19 cellular contexts compared by ENCODE assay signal in the genomic region with DNA sequence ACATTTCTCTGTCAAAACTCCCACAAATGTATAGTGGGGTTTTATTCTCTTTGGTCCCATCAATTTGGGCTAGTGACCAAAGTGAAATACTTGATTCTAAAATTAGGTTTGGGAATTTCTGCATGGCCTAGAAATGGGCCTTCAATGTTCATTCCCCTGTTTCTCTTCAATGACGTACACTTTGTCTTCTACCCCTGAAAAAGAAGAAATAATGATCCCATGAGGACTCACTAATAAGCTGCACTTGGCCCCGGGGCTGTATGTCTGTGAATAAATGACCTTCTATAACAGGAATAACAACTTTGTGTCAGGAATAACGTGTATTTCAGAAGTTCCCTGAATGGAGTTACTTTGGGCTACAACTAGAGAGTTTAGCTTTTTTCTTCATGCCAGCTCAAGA. TPM values are rescaled to one million over a fixed set of nuclear protein-coding genes. Genes with fewer than 3 reads are reported as not detected.
"Had no signal": no experiment of that assay in that cellular context is flagged by ENCODE, and none has a peak within 500 bp of the region (broad histone marks: within the 10 kb centered on the region; RNA-seq: fewer than 3 reads in every experiment).

No MANE protein-coding gene starts in this region.

- H3K36me3 ChIP-seq: esophagus muscularis mucosa, gastroesophageal sphincter, lower lobe of right lung, upper lobe of right lung had no signal

- H3K9me3 ChIP-seq: esophagus muscularis mucosa, gastroesophageal sphincter, lower lobe of right lung, upper lobe of right lung had no signal

- H3K4me1 ChIP-seq: esophagus muscularis mucosa, gastroesophageal sphincter, lower lobe of right lung, upper lobe of right lung had no signal

- H3K27ac ChIP-seq: epithelial cell of prostate, esophagus muscularis mucosa, gastroesophageal sphincter, lower lobe of right lung, upper lobe of right lung had no signal

- H3K27me3 ChIP-seq: esophagus muscularis mucosa, gastroesophageal sphincter, upper lobe of right lung had no signal

- DNase-seq: effector memory CD8-positive, alpha-beta T cell; glutamatergic neuron; hypothalamus; kidney glomerular epithelial cell; lower lobe of right lung; naive thymus-derived CD4-positive, alpha-beta T cell; nephron progenitor cell; small intestine; stimulated activated CD4-positive, alpha-beta T cell treated with anti-CD3 and anti-CD28 coated beads, Interleukin-2, amount 100 ng/mL, for 48 hours; stimulated activated naive CD4-positive, alpha-beta T cell treated with Interleukin-2 at 50 U/mL for 16 hours; upper lobe of right lung had no signal

- ATAC-seq: effector memory CD8-positive, alpha-beta T cell; gastroesophageal sphincter; left lobe of liver; naive thymus-derived CD4-positive, alpha-beta T cell had no signal

- H3K4me3 ChIP-seq: esophagus muscularis mucosa, gastroesophageal sphincter, lower lobe of right lung, upper lobe of right lung had no signal

RNA-seq across cellular contexts. Expression of gene OR6B1, which starts 20.2 kb away (rescaled TPM):
- total RNA-seq: bronchial epithelial cell; esophagus muscularis mucosa; fibroblast of villous mesenchyme; gastroesophageal sphincter; left lobe of liver; lower lobe of right lung; naive thymus-derived CD4-positive, alpha-beta T cell; omental fat pad; right cardiac atrium; upper lobe of right lung had no signal

RNA-seq across cellular contexts. Expression of gene OR2A5, which starts 28.4 kb away (rescaled TPM):
- total RNA-seq: bronchial epithelial cell; esophagus muscularis mucosa; fibroblast of villous mesenchyme; gastroesophageal sphincter; left lobe of liver; lower lobe of right lung; naive thymus-derived CD4-positive, alpha-beta T cell; omental fat pad; right cardiac atrium; upper lobe of right lung had no signal

RNA-seq across cellular contexts. Expression of gene OR2A25, which starts 49.3 kb away (rescaled TPM):
- total RNA-seq: bronchial epithelial cell; esophagus muscularis mucosa; fibroblast of villous mesenchyme; gastroesophageal sphincter; left lobe of liver; lower lobe of right lung; naive thymus-derived CD4-positive, alpha-beta T cell; omental fat pad; right cardiac atrium; upper lobe of right lung had no signal
